In genomic region chr3:116579843-116580242, GRCh38 we compare ENCODE assay signal across 16 cellular contexts.
DNase-seq lines count a peak whose midpoint lies in the region; ATAC-seq and TF ChIP-seq lines count a peak whose summit lies in the region.
"Had no signal": no experiment of that assay in that cellular context is flagged by ENCODE, and none has a peak within 500 bp of the region (broad histone marks: within the 10 kb centered on the region; RNA-seq: fewer than 3 reads in every experiment).

No MANE protein-coding gene starts in this region.

- TF ChIP-seq CTCF in fibroblast of villous mesenchyme (IDR thresholded peaks at IDR 0.05; ENCODE audit: insufficient read depth, low read depth, low read length) (no peak), GM13976 (IDR thresholded peaks at IDR 0.05; ENCODE audit: borderline replicate concordance, control extremely low read depth, extremely low read depth, insufficient read depth, missing control alignments) (no peak)

- DNase-seq in AG08395 (ENCODE audit: low spot score) (peak; percentile 3), H4 (ENCODE audit: low spot score) (peak; percentile 17), fibroblast of villous mesenchyme (ENCODE audit: low read depth) (peak; percentile 6), NCI-H524 treated with DMSO at 0.1 percent for 48 hours (lab: John Stamatoyannopoulos, UW) (no peak), GM13976 (ENCODE audit: low spot score) (no peak), HPDE6-E6E7 (ENCODE audit: extremely low spot score) (no peak)
- DNase-seq in activated CD4-positive, CD25-positive, alpha-beta regulatory T cell (lab: John Stamatoyannopoulos, UW), result no peak
- DNase-seq: activated CD4-positive, alpha-beta T cell treated with anti-CD3 and anti-CD28 coated beads, Interleukin-2, amount 10 ng/mL, durations not matched to agents 7 days and 5 days; activated effector memory CD4-positive, alpha-beta T cell treated with anti-CD3 and anti-CD28 coated beads, Interleukin-2, amount 50 U/mL, for 16 hours; C1 segment of cervical spinal cord; lower lobe of right lung; MG63; NCI-H510A treated with DMSO at 0.1 percent for 48 hours; stimulated activated CD4-positive, alpha-beta T cell treated with anti-CD3 and anti-CD28 coated beads, Interleukin-2, amount 100 ng/mL, for 24 hours; stimulated activated naive CD4-positive, alpha-beta T cell had no signal

- no peak overlapping the region for H3K4me3 ChIP-seq in fibroblast of villous mesenchyme (ENCODE audit: low read depth, low read length)
- H3K4me3 ChIP-seq: lower lobe of right lung, MG63 had no signal

- in situ Hi-C loops in GM13976 (cut with MboI; ENCODE audit: low sequenced_read_pairs, unreplicated experiment), result no loop called here

- no peak for ATAC-seq in SK-N-SH treated with all-trans-retinoic acid at 6 μM for 48 hours
- ATAC-seq: lower lobe of right lung had no signal

TF ChIP-seq in SK-N-SH treated with all-trans-retinoic acid at 6 μM for 48 hours, 23 proteins besides CTCF, POLR2A, EP300 and RAD21:
- TF ChIP-seq ZNF8 (CRISPR knock-in tag; IDR thresholded peaks at IDR 0.05), result no peak
- TF ChIP-seq PATZ1 (CRISPR knock-in tag; IDR thresholded peaks at IDR 0.05; ENCODE audit: borderline replicate concordance), result 0 out of 2 replicates have a peak, but pooled peaks have one; percentile 32

Comparison
In these comparisons a context has a peak if more than half of its experiments do, and no peak if none do; other contexts are left out.
1. DNase-seq: peak in AG08395 (single experiment), H4 (single experiment) and fibroblast of villous mesenchyme (single experiment); none in NCI-H524 treated with DMSO at 0.1 percent for 48 hours (single experiment), GM13976 (single experiment), activated CD4-positive, CD25-positive, alpha-beta regulatory T cell (0 of 4) and HPDE6-E6E7 (single experiment).